In the genomic region with DNA sequence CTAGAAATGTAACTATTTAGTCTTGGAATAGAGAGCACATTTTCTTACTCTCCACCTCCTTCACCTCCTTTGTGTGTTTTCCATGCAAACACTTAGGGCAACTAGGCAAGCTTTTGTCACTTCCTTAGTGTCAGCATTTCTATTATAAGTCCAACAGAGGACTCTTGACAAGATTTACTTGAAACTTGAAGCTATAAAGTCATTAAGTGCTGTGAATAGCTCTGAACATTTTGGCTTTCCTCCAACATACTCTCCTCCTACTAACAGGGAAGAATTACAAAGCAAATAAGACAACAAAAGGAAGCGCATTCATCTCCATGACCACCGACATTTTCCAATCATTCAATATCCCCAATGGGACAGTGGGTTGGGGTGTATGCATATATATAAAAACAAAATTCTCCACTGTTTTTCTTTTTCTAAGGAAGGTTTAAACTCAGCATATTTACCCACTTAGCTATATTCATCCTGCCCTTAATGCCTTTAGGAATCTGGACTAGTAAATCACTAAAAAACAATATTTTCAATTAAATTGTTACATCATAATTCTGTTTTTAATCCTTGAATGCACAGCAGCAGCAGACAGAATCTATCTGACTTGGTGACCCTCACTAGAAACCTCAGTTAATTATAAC, we compare ENCODE assay signal across 17 cellular contexts.
DNase-seq lines count a peak whose midpoint lies in the region; ATAC-seq, FAIRE-seq and TF ChIP-seq lines count a peak whose summit lies in the region.
"Had no signal": no experiment of that assay in that cellular context is flagged by ENCODE, and none has a peak within 500 bp of the region (broad histone marks: within the 10 kb centered on the region; RNA-seq: fewer than 3 reads in every experiment).

No MANE protein-coding gene starts in this region.

- FAIRE-seq in HTR-8/SVneo (lab: Jason Lieb, UNC), result no peak

- H3K36me3 ChIP-seq in hepatocyte (replicated peaks; ENCODE audit: insufficient read depth, low read depth), result no peaks in the 10 kb centered on the region
- H3K36me3 ChIP-seq: ovary, SJSA1 had no signal

- peak overlapping the region; percentile 51 for H3K27ac ChIP-seq in hepatocyte
- no peak overlapping the region for H3K27ac ChIP-seq in right cardiac atrium (ENCODE audit: low read length)
- H3K27ac ChIP-seq: ovary, SJSA1 had no signal

- no peak overlapping the region for H3K4me2 ChIP-seq in hepatocyte

- H3K27me3 ChIP-seq in hepatocyte (no peaks in the 10 kb centered on the region), right cardiac atrium (ENCODE audit: control insufficient read depth, insufficient read depth) (no peaks in the 10 kb centered on the region)
- H3K27me3 ChIP-seq: ovary had no signal

- DNase-seq in COR-L47 (lab: John Stamatoyannopoulos, UW) (peak; percentile 88), NCI-H146 treated with DMSO at 0.1 percent for 48 hours (lab: John Stamatoyannopoulos, UW; ENCODE audit: unreplicated experiment) (peak; percentile 49), NCI-H774 (lab: John Stamatoyannopoulos, UW) (peak; percentile 1), hepatocyte (ENCODE audit: low spot score) (peak; percentile 35), right cardiac atrium (no peak), HTR-8/SVneo (ENCODE audit: insufficient read length, low spot score) (no peak)
- DNase-seq in natural killer cell treated with Interleukin-12 subunit alpha and Interleukin-12 subunit beta and Interleukin-15 and Interleukin-18, amount 100 ng/mL, for 72 hours (ENCODE audit: low spot score), result no peak
- DNase-seq: activated CD4-positive, alpha-beta T cell treated with anti-CD3 and anti-CD28 coated beads for 1 hour; EL; foreskin melanocyte; NCI-H1048; ovary; stimulated activated CD4-positive, alpha-beta T cell treated with anti-CD3 and anti-CD28 coated beads, Interleukin-4, amount 100 ng/mL, for 24 hours had no signal

- ATAC-seq in HG02970 (IDR thresholded peaks at IDR 0.05; ENCODE audit: low FRiP score, unreplicated experiment) (no peak), right cardiac atrium (no peak)
- no peak for ATAC-seq in natural killer cell treated with Interleukin-12 subunit alpha and Interleukin-12 subunit beta and Interleukin-15 and Interleukin-18, amount 100 ng/mL, for 72 hours
- ATAC-seq: left lobe of liver had no signal

- peaks cover under 1% of the 10 kb centered on the region for H3K9me3 Mint-ChIP-seq in natural killer cell treated with Interleukin-12 subunit alpha and Interleukin-12 subunit beta and Interleukin-15 and Interleukin-18, amount 100 ng/mL, for 72 hours
- H3K9me3 Mint-ChIP-seq: activated T-helper 1 cell treated with anti-CD3 and anti-CD28 coated beads, Interleukin-12 subunit alpha, Interleukin-12 subunit beta, Interleukin-2, Interleukin-4 antibody, amounts not matched to agents 30 ng/mL and 10 ng/mL and 1 ng/mL, durations not matched to agents 14 hours and 24 hours and 36 hours had no signal

- H3K4me3 ChIP-seq in hepatocyte (no peak overlapping the region), right cardiac atrium (ENCODE audit: low read length) (no peak overlapping the region)
- H3K4me3 ChIP-seq: ovary, SJSA1 had no signal

- H3K4me1 ChIP-seq in hepatocyte (ENCODE audit: insufficient read depth), result no peaks in the 10 kb centered on the region
- no peaks in the 10 kb centered on the region for H3K4me1 ChIP-seq in right cardiac atrium (ENCODE audit: control insufficient read depth, insufficient read depth, low read length)
- H3K4me1 ChIP-seq: SJSA1 had no signal

- H3K4me3 Mint-ChIP-seq in natural killer cell treated with Interleukin-12 subunit alpha and Interleukin-12 subunit beta and Interleukin-15 and Interleukin-18, amount 100 ng/mL, for 72 hours, result no peak overlapping the region
- H3K4me3 Mint-ChIP-seq: activated T-helper 1 cell treated with anti-CD3 and anti-CD28 coated beads, Interleukin-12 subunit alpha, Interleukin-12 subunit beta, Interleukin-2, Interleukin-4 antibody, amounts not matched to agents 30 ng/mL and 10 ng/mL and 1 ng/mL, durations not matched to agents 14 hours and 24 hours and 36 hours had no signal

- no peaks in the 10 kb centered on the region for H3K4me1 Mint-ChIP-seq in natural killer cell treated with Interleukin-12 subunit alpha and Interleukin-12 subunit beta and Interleukin-15 and Interleukin-18, amount 100 ng/mL, for 72 hours (ENCODE audit: low read depth in 2 of 2)

- no peaks in the 10 kb centered on the region for H3K9me3 ChIP-seq in hepatocyte (ENCODE audit: low read depth)
- no peaks in the 10 kb centered on the region for H3K9me3 ChIP-seq in right cardiac atrium (ENCODE audit: control insufficient read depth, low read length)
- H3K9me3 ChIP-seq: ovary, SJSA1 had no signal

- H4K20me1 ChIP-seq in hepatocyte (ENCODE audit: insufficient read depth, poor library complexity, severe bottlenecking), result no peaks in the 10 kb centered on the region

- H3K27ac Mint-ChIP-seq in natural killer cell treated with Interleukin-12 subunit alpha and Interleukin-12 subunit beta and Interleukin-15 and Interleukin-18, amount 100 ng/mL, for 72 hours, result no peak overlapping the region
- H3K27ac Mint-ChIP-seq: activated T-helper 1 cell treated with anti-CD3 and anti-CD28 coated beads, Interleukin-12 subunit alpha, Interleukin-12 subunit beta, Interleukin-2, Interleukin-4 antibody, amounts not matched to agents 30 ng/mL and 10 ng/mL and 1 ng/mL, durations not matched to agents 14 hours and 24 hours and 36 hours had no signal

- peaks cover 4 to 9% of the 10 kb centered on the region in 2 donors for H3K27me3 Mint-ChIP-seq in natural killer cell treated with Interleukin-12 subunit alpha and Interleukin-12 subunit beta and Interleukin-15 and Interleukin-18, amount 100 ng/mL, for 72 hours

- H2AFZ ChIP-seq in hepatocyte, result no peak overlapping the region

- H3K36me3 Mint-ChIP-seq in natural killer cell treated with Interleukin-12 subunit alpha and Interleukin-12 subunit beta and Interleukin-15 and Interleukin-18, amount 100 ng/mL, for 72 hours, result no peaks in the 10 kb centered on the region

- H3K9me2 ChIP-seq in hepatocyte (replicated peaks; ENCODE audit: insufficient read depth), result no peaks in the 10 kb centered on the region

- no peaks in the 10 kb centered on the region for H3K79me2 ChIP-seq in hepatocyte

- intact Hi-C loops in right cardiac atrium (cut with DNase I), result no loop called here

- WGBS in hepatocyte (ENCODE audit: low lambda C conversion rate, missing lambda C conversion rate), result 73% methylated on average over 2 of the region's 2 CpGs
- WGBS in right cardiac atrium, result 44% methylated on average over 2 of the region's 2 CpGs

- no peak for TF ChIP-seq CTCF in hepatocyte (IDR thresholded peaks at IDR 0.05; ENCODE audit: poor library complexity)

Comparison
In these comparisons a context has a peak if more than half of its experiments do, and no peak if none do; other contexts are left out.
1. DNase-seq: peak in COR-L47 (single experiment), NCI-H146 treated with DMSO at 0.1 percent for 48 hours (single experiment), NCI-H774 (single experiment) and hepatocyte (single experiment); none in natural killer cell treated with Interleukin-12 subunit alpha and Interleukin-12 subunit beta and Interleukin-15 and Interleukin-18, amount 100 ng/mL, for 72 hours (single experiment), right cardiac atrium (0 of 3) and HTR-8/SVneo (single experiment).